In genomic region chr5:75052461-75053285, GRCh38 we compare ENCODE assay signal across 8 cellular contexts. TPM values are rescaled to one million over a fixed set of nuclear protein-coding genes. Genes with fewer than 3 reads are reported as not detected.
DNase-seq lines count a peak whose midpoint lies in the region; FAIRE-seq and TF ChIP-seq lines count a peak whose summit lies in the region.

TSS of gene GCNT4 (minus strand) at chr5:75052558. CDS start at chr5:75030037, 22,521 bp downstream.

- peaks cover 1 to 41% (median 18%) of the 10 kb centered on the region in 5 donors for H3K4me1 ChIP-seq in subcutaneous abdominal adipose tissue (ENCODE audit: control insufficient read depth in 5 of 5, insufficient read depth in 5 of 5, low read length in 5 of 5)

- H3K4me1 Mint-ChIP-seq in endothelial cell (ENCODE audit: unreplicated experiment) (peaks cover 31% of the 10 kb centered on the region), mesothelial cell of epicardium (peaks cover 41% of the 10 kb centered on the region)

- TF ChIP-seq CTCF in endothelial cell (IDR thresholded peaks at IDR 0.05; ENCODE audit: unreplicated experiment), result no peak
- no peak for TF ChIP-seq CTCF in mesothelial cell of epicardium (IDR thresholded peaks at IDR 0.05; ENCODE audit: unreplicated experiment)

- H3K4me3 Mint-ChIP-seq in endothelial cell (ENCODE audit: unreplicated experiment) (peak within 1 kb of the TSS; percentile 89), mesothelial cell of epicardium (peak within 1 kb of the TSS; percentile 78)

- H3K27ac Mint-ChIP-seq in endothelial cell (ENCODE audit: unreplicated experiment) (no peak within 1 kb of the TSS), mesothelial cell of epicardium (peak within 1 kb of the TSS; percentile 45)

- peak within 1 kb of the TSS in 4 of 5 donors; percentile 38 to 60 (median 60) for H3K9ac ChIP-seq in subcutaneous abdominal adipose tissue (ENCODE audit: low read length in 5 of 5)

- peak within 1 kb of the TSS; percentile 51 to 87 (median 77) for H3K4me3 ChIP-seq in subcutaneous abdominal adipose tissue (ENCODE audit: low read depth in 1 of 5, low read length in 5 of 5)

- H3K27me3 Mint-ChIP-seq in endothelial cell (ENCODE audit: unreplicated experiment) (peaks cover 16% of the 10 kb centered on the region), mesothelial cell of epicardium (ENCODE audit: low read depth) (peaks cover 33% of the 10 kb centered on the region)

- H3K27ac ChIP-seq in subcutaneous abdominal adipose tissue (ENCODE audit: low read depth, low read length), result peak within 1 kb of the TSS; percentile 61

- no peaks in the 10 kb centered on the region for H3K9me3 ChIP-seq in subcutaneous abdominal adipose tissue (ENCODE audit: control insufficient read depth in 5 of 5, low read length in 5 of 5)

- H3K9me3 Mint-ChIP-seq in endothelial cell (ENCODE audit: unreplicated experiment) (no peaks in the 10 kb centered on the region), mesothelial cell of epicardium (no peaks in the 10 kb centered on the region)

- FAIRE-seq in HTR-8/SVneo (lab: Jason Lieb, UNC), result no peak

- DNase-seq in D341Med (ENCODE audit: low spot score), result peak; percentile 78
- DNase-seq in HTR-8/SVneo (ENCODE audit: insufficient read length, low spot score), result peak; percentile 28
- peak; percentile 57 to 60 for DNase-seq in activated CD4-positive, alpha-beta T cell treated with anti-CD3 and anti-CD28 coated beads, Interleukin-2, amount 50 U/mL, for 48 hours
- peak; percentile 51 for DNase-seq in endothelial cell (ENCODE audit: low spot score)
- DNase-seq in mesothelial cell of epicardium (ENCODE audit: low spot score in 2 of 2, unreplicated experiment in 2 of 2), result peak; percentile 35 to 68
- no peak for DNase-seq in NCI-H2171 treated with DMSO at 0.1 percent for 48 hours (lab: John Stamatoyannopoulos, UW)
- DNase-seq in NCI-H146 (lab: John Stamatoyannopoulos, UW), result no peak

- peaks cover 0 to 15% (median 2%) of the 10 kb centered on the region in 5 donors for H3K27me3 ChIP-seq in subcutaneous abdominal adipose tissue (ENCODE audit: control insufficient read depth in 5 of 5, insufficient read depth in 4 of 5, low read length in 5 of 5)

- H3K36me3 Mint-ChIP-seq in endothelial cell (ENCODE audit: low read depth, unreplicated experiment), result no peaks in the 10 kb centered on the region
- no peaks in the 10 kb centered on the region for H3K36me3 Mint-ChIP-seq in mesothelial cell of epicardium

- H3K36me3 ChIP-seq in subcutaneous abdominal adipose tissue (ENCODE audit: control insufficient read depth in 5 of 5, insufficient read depth in 5 of 5, low read length in 5 of 5), result no peaks in the 10 kb centered on the region

RNA-seq across cellular contexts. Expression of gene GCNT4, which starts in this region (rescaled TPM):
- total RNA-seq in endothelial cell (ENCODE audit: unreplicated experiment) (0.54 TPM), mesothelial cell of epicardium (1.7 to 1.9 TPM (median 1.8 TPM) in 3 replicates)

Comparison
In these comparisons a context has a peak if more than half of its experiments do, and no peak if none do; other contexts are left out.
1. Peak in DNase-seq in endothelial cell; RNA of the gene not detected or under 1 TPM.
2. DNase-seq: peak in D341Med (single experiment), HTR-8/SVneo (single experiment), activated CD4-positive, alpha-beta T cell treated with anti-CD3 and anti-CD28 coated beads, Interleukin-2, amount 50 U/mL, for 48 hours (2 of 2) and mesothelial cell of epicardium (2 of 2); none in NCI-H2171 treated with DMSO at 0.1 percent for 48 hours (single experiment) and NCI-H146 (single experiment).